In genomic region chr1:50750021-50750619, GRCh38 we compare ENCODE assay signal across 9 cellular contexts.
A peak's percentile ranks its signal among the peaks of the same experiment; 100 is the strongest.
DNase-seq lines count a peak whose midpoint lies in the region; ATAC-seq and TF ChIP-seq lines count a peak whose summit lies in the region.
"Had no signal": no experiment of that assay in that cellular context is flagged by ENCODE, and none has a peak within 500 bp of the region (broad histone marks: within the 10 kb centered on the region; RNA-seq: fewer than 3 reads in every experiment).

No MANE protein-coding gene starts in this region.

- no peak overlapping the region for H3K4me3 ChIP-seq in parathyroid adenoma (ENCODE audit: low read depth, low read length)
- no peak overlapping the region for H3K4me3 ChIP-seq in spleen
- H3K4me3 ChIP-seq: BLaER1 had no signal

- TF ChIP-seq CTCF in parathyroid adenoma (IDR thresholded peaks at IDR 0.05) (peak; percentile 8), spleen (IDR thresholded peaks at IDR 0.05 in 8 of 11, conservative IDR thresholded peaks at IDR 0.05 in 3 of 11) (peak in 1 of 11 experiments; percentile 21)

- WGBS in spleen, 5 donors = 51 to 67% (median 61%) methylated on average over 2 of the region's 2 CpGs

- H3K9ac ChIP-seq in parathyroid adenoma = no peak overlapping the region
- H3K9ac ChIP-seq: BLaER1 had no signal

- DNase-seq in NCI-H1105 treated with DMSO at 0.1 percent for 48 hours (lab: John Stamatoyannopoulos, UW) = peak; percentile 25
- no peak for DNase-seq in NCI-H1105 (lab: John Stamatoyannopoulos, UW)
- peak; percentile 16 for DNase-seq in NCI-H2227 (lab: John Stamatoyannopoulos, UW; ENCODE audit: unreplicated experiment)
- DNase-seq in dermis microvascular lymphatic vessel endothelial cell (ENCODE audit: low read depth in 2 of 2) = peak; percentile 15 to 47
- DNase-seq in spleen = no peak

- TF ChIP-seq POLR2A in spleen (IDR thresholded peaks at IDR 0.05) = no peak

- H3K4me2 ChIP-seq in parathyroid adenoma (ENCODE audit: low read length) = no peak overlapping the region
- H3K4me2 ChIP-seq: BLaER1 had no signal

- H2AFZ ChIP-seq in parathyroid adenoma = no peak overlapping the region

- H3K9me3 ChIP-seq in parathyroid adenoma (ENCODE audit: control insufficient read depth, low read length) (no peaks in the 10 kb centered on the region), spleen (no peaks in the 10 kb centered on the region)

- no peak overlapping the region for H3K27ac ChIP-seq in parathyroid adenoma
- no peak overlapping the region for H3K27ac ChIP-seq in spleen
- H3K27ac ChIP-seq: BLaER1 had no signal

- H3K27me3 ChIP-seq in parathyroid adenoma (ENCODE audit: control insufficient read depth, insufficient read depth, low read length) (no peaks in the 10 kb centered on the region), spleen (replicated peaks in 1 of 7) (no peaks in the 10 kb centered on the region)
- H3K27me3 ChIP-seq: BLaER1 had no signal

- H3K79me2 ChIP-seq in parathyroid adenoma = no peaks in the 10 kb centered on the region

- intact Hi-C loops in spleen (cut with DNase I; ENCODE audit: low total_unique reads) = no loop called here

- no peaks in the 10 kb centered on the region for H3K36me3 ChIP-seq in parathyroid adenoma (ENCODE audit: control insufficient read depth, insufficient read depth, low read length)
- H3K36me3 ChIP-seq in spleen = peaks cover 0 to 24% (median 0%) of the 10 kb centered on the region in 6 donors

- ATAC-seq in GM19395 (IDR thresholded peaks at IDR 0.05; ENCODE audit: unreplicated experiment) (no peak), esophagus mucosa (no peak)

- H3K4me1 ChIP-seq in parathyroid adenoma = no peaks in the 10 kb centered on the region
- no peaks in the 10 kb centered on the region for H3K4me1 ChIP-seq in spleen
- H3K4me1 ChIP-seq: BLaER1 had no signal

Comparison
In these comparisons a context has a peak if more than half of its experiments do, and no peak if none do; other contexts are left out.
1. DNase-seq: peak in NCI-H1105 treated with DMSO at 0.1 percent for 48 hours (single experiment), NCI-H2227 (single experiment) and dermis microvascular lymphatic vessel endothelial cell (2 of 2); none in NCI-H1105 (single experiment) and spleen (single experiment).